Comparison of ENCODE assay signal across 8 cellular contexts in the genomic region with DNA sequence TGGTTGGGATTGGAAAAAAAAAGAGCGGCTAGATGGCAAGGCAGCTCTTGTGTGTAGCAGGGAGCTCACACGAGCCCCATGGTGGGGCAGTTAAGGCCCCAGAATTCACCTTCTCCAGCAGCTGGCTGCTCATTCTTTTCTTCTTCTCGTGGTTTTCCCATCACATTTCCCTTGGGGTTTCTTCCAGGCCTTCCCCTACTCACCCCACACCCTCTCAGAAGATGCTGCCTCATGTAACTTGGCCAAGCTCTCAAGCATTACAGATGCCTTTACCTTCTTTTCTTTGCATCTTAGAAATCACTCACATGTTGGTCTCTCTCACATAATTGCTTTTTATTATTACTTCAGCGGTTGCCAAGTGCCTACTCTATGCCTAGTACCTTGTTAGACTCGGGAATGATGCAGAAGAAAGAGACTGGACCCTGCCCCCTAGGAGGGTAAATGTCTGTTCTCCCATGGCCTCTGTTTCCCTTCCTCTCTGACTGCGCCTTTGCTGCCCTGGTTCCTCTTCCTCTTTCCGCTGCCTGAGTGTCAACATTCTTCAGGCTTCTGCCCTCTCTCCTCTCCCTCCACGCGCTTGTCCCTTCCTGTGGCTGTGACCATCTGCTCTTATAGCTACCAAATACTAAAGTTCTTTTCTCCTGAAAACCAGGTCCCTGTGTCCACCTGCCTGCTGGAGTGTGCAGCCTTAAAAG. TPM values are rescaled to one million over a fixed set of nuclear protein-coding genes. Genes with fewer than 3 reads are reported as not detected.
DNase-seq lines count a peak whose midpoint lies in the region; ATAC-seq and TF ChIP-seq lines count a peak whose summit lies in the region.

No MANE protein-coding gene starts in this region.

- H3K9me3 Mint-ChIP-seq in IgD-negative memory B cell, result no peaks in the 10 kb centered on the region
- H3K9me3 Mint-ChIP-seq in activated naive CD8-positive, alpha-beta T cell treated with anti-CD3 and anti-CD28 coated beads, Interleukin-2, amount 50 U/mL, for 24 hours, result no peaks in the 10 kb centered on the region

- H3K4me3 ChIP-seq in right lobe of liver, result no peak overlapping the region

- DNase-seq in AML-193 (lab: John Stamatoyannopoulos, UW) (peak; percentile 91 to 94), right lobe of liver (peak; percentile 31 to 62 (median 57)), erythroblast (lab: John Stamatoyannopoulos, UW) (no peak), EL (no peak)
- DNase-seq in activated naive CD8-positive, alpha-beta T cell treated with anti-CD3 and anti-CD28 coated beads, Interleukin-2, amount 50 U/mL, for 24 hours, result peak; percentile 10
- no peak for DNase-seq in effector CD4-positive, alpha-beta T cell
- no peak for DNase-seq in stimulated activated CD4-positive, alpha-beta T cell treated with anti-CD3 and anti-CD28 coated beads, Interleukin-4, amount 100 ng/mL, for 4 hours

- H3K36me3 Mint-ChIP-seq in IgD-negative memory B cell, result no peaks in the 10 kb centered on the region
- peaks cover 21% of the 10 kb centered on the region for H3K36me3 Mint-ChIP-seq in activated naive CD8-positive, alpha-beta T cell treated with anti-CD3 and anti-CD28 coated beads, Interleukin-2, amount 50 U/mL, for 24 hours (ENCODE audit: low read depth)

- peak overlapping the region in 2 of 3 donors; percentile 21 to 33 for H3K27ac ChIP-seq in right lobe of liver

- TF ChIP-seq POLR2A in right lobe of liver (IDR thresholded peaks at IDR 0.05) (no peak), erythroblast (IDR thresholded peaks at IDR 0.05; ENCODE audit: low read length) (no peak)

- peaks cover 2 to 28% (median 17%) of the 10 kb centered on the region in 4 donors for H3K4me1 ChIP-seq in right lobe of liver

- peak overlapping the region in 2 of 3 donors; percentile 16 to 31 for H3K27ac Mint-ChIP-seq in IgD-negative memory B cell
- H3K27ac Mint-ChIP-seq in activated naive CD8-positive, alpha-beta T cell treated with anti-CD3 and anti-CD28 coated beads, Interleukin-2, amount 50 U/mL, for 24 hours, result peak overlapping the region; percentile 87

- H3K36me3 ChIP-seq in right lobe of liver, result no peaks in the 10 kb centered on the region

- H3K4me1 Mint-ChIP-seq in IgD-negative memory B cell, result peaks cover 26 to 40% (median 35%) of the 10 kb centered on the region in 3 donors
- peaks cover 60% of the 10 kb centered on the region for H3K4me1 Mint-ChIP-seq in activated naive CD8-positive, alpha-beta T cell treated with anti-CD3 and anti-CD28 coated beads, Interleukin-2, amount 50 U/mL, for 24 hours

- H3K27me3 ChIP-seq in right lobe of liver, result no peaks in the 10 kb centered on the region

- H3K4me3 Mint-ChIP-seq in IgD-negative memory B cell, result peak overlapping the region in 3 of 4 donors; percentile 4 to 87 (median 57)
- peak overlapping the region; percentile 34 for H3K4me3 Mint-ChIP-seq in activated naive CD8-positive, alpha-beta T cell treated with anti-CD3 and anti-CD28 coated beads, Interleukin-2, amount 50 U/mL, for 24 hours

- no peaks in the 10 kb centered on the region for H3K9me3 ChIP-seq in right lobe of liver

- ATAC-seq in activated naive CD8-positive, alpha-beta T cell treated with anti-CD3 and anti-CD28 coated beads, Interleukin-2, amount 50 U/mL, for 24 hours, result no peak
- ATAC-seq in right lobe of liver, result peak; percentile 27 to 72 (median 52)

- H3K27me3 Mint-ChIP-seq in IgD-negative memory B cell, result no peaks in the 10 kb centered on the region
- no peaks in the 10 kb centered on the region for H3K27me3 Mint-ChIP-seq in activated naive CD8-positive, alpha-beta T cell treated with anti-CD3 and anti-CD28 coated beads, Interleukin-2, amount 50 U/mL, for 24 hours

- 42% methylated on average over 7 of the region's 9 CpGs for WGBS in right lobe of liver (ENCODE audit: insufficient coverage, low coverage, low lambda C conversion rate, missing lambda C conversion rate)

- TF ChIP-seq CTCF in right lobe of liver (IDR thresholded peaks at IDR 0.05), result no peak

- intact Hi-C loops in right lobe of liver (cut with DNase I), result no loop called here

RNA-seq across cellular contexts. Expression of a gene that starts 28.6 kb away (rescaled TPM):
- 8.4 TPM for polyA plus RNA-seq in IgD-negative memory B cell
- total RNA-seq in right lobe of liver, result 10 to 100 TPM in 1 of 6 experiments, 1 to 10 TPM in 5; 5.2 to 18.8 (median 5.9) TPM

Comparison
In these comparisons a context has a peak if more than half of its experiments do, and no peak if none do; other contexts are left out.
1. DNase-seq: peak in AML-193 (2 of 2), activated naive CD8-positive, alpha-beta T cell treated with anti-CD3 and anti-CD28 coated beads, Interleukin-2, amount 50 U/mL, for 24 hours (single experiment) and right lobe of liver (3 of 3); none in effector CD4-positive, alpha-beta T cell (single experiment), erythroblast (0 of 2), EL (single experiment) and stimulated activated CD4-positive, alpha-beta T cell treated with anti-CD3 and anti-CD28 coated beads, Interleukin-4, amount 100 ng/mL, for 4 hours (0 of 2).